ENCODE assay signal across 9 cellular contexts in the genomic region with DNA sequence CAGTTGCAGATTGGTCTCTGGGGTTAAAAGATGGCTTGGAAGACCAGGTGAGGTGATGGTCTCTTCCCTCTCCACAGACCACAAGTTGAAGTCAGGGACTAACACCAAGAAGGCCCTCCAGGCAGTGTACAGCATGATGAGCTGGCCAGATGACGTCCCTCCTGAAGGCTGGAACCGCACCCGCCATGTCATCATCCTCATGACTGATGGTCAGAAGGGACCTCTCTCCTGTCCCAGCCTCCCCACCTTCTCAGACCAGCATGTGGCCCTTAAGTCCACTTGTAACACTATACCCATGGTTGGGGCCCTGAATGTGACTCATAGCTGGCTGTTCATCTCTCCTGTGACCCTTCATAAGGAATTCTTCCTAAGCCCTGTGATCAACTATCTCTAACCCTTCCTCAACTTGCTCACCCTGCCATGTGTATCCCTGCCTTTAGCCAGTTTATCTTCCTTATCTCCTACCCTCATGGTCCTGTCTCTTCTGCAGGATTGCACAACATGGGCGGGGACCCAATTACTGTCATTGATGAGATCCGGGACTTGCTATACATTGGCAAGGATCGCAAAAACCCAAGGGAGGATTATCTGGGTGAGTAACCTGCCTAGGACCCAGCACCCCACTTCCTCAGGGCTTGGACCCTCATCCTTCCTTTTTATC. TPM values are rescaled to one million over a fixed set of nuclear protein-coding genes. Genes with fewer than 3 reads are reported as not detected.
A peak's percentile ranks its signal among the peaks of the same experiment; 100 is the strongest.
DNase-seq lines count a peak whose midpoint lies in the region; ATAC-seq and TF ChIP-seq lines count a peak whose summit lies in the region.
"Had no signal": no experiment of that assay in that cellular context is flagged by ENCODE, and none has a peak within 500 bp of the region (broad histone marks: within the 10 kb centered on the region; RNA-seq: fewer than 3 reads in every experiment).

No MANE protein-coding gene starts in this region.

- intact Hi-C loops in prostate gland (cut with DNase I) (loop anchor here (5.0 kb wide), 1 partner anchor 267 kb away; a partner anchor contains a TSS), natural killer cell (cut with micrococcal nuclease) (no loop called here)

- WGBS in prostate gland = 82% methylated on average over 6 of the region's 6 CpGs

- peaks cover 13% of the 10 kb centered on the region for H3K4me1 ChIP-seq in prostate gland (replicated peaks)

- DNase-seq in AG20443 (ENCODE audit: low spot score) (peak; percentile 36), MG63 (peak; percentile 21), fibroblast of peridontal ligament (ENCODE audit: extremely low read depth) (peak; percentile 27), prostate gland (ENCODE audit: low spot score) (no peak), natural killer cell (no peak)
- DNase-seq: activated CD4-positive, alpha-beta T cell treated with anti-CD3 and anti-CD28 coated beads for 4 hours; stimulated activated naive CD8-positive, alpha-beta T cell treated with anti-CD3 and anti-CD28 coated beads, Interleukin-15, amount 100 ng/mL, for 72 hours had no signal

- peaks cover under 1% of the 10 kb centered on the region for H3K36me3 Mint-ChIP-seq in natural killer cell

- H3K4me3 ChIP-seq in MG63 = no peak overlapping the region
- H3K4me3 ChIP-seq in prostate gland = no peak overlapping the region

- no peak for TF ChIP-seq POLR2A in prostate gland (IDR thresholded peaks at IDR 0.05)

- H3K9me3 ChIP-seq in MG63 (no peaks in the 10 kb centered on the region), prostate gland (no peaks in the 10 kb centered on the region)

- no peak for ATAC-seq in natural killer cell
- ATAC-seq in HG02938 (IDR thresholded peaks at IDR 0.05; ENCODE audit: unreplicated experiment) = no peak
- ATAC-seq: stimulated activated naive CD8-positive, alpha-beta T cell treated with anti-CD3 and anti-CD28 coated beads, Interleukin-15, amount 100 ng/mL, for 72 hours had no signal

- H3K27me3 Mint-ChIP-seq in natural killer cell (ENCODE audit: low read depth in 2 of 2) = peaks cover 7 to 14% of the 10 kb centered on the region in 2 donors
- H3K27me3 Mint-ChIP-seq: activated naive CD4-positive, alpha-beta T cell treated with anti-CD3 and anti-CD28 coated beads, Interleukin-2, amount 50 U/mL, for 24 hours had no signal

- H3K27ac ChIP-seq in prostate gland = no peak overlapping the region

- no peaks in the 10 kb centered on the region for H3K9me3 Mint-ChIP-seq in natural killer cell
- H3K9me3 Mint-ChIP-seq: activated naive CD4-positive, alpha-beta T cell treated with anti-CD3 and anti-CD28 coated beads, Interleukin-2, amount 50 U/mL, for 24 hours; stimulated activated naive CD8-positive, alpha-beta T cell treated with anti-CD3 and anti-CD28 coated beads, Interleukin-15, amount 100 ng/mL, for 72 hours had no signal

- no peak overlapping the region for H3K4me3 Mint-ChIP-seq in natural killer cell
- H3K4me3 Mint-ChIP-seq: activated naive CD4-positive, alpha-beta T cell treated with anti-CD3 and anti-CD28 coated beads, Interleukin-2, amount 50 U/mL, for 24 hours; stimulated activated naive CD8-positive, alpha-beta T cell treated with anti-CD3 and anti-CD28 coated beads, Interleukin-15, amount 100 ng/mL, for 72 hours had no signal

- H3K4me1 Mint-ChIP-seq in natural killer cell = peaks cover 0 to 8% of the 10 kb centered on the region in 2 donors

- H3K36me3 ChIP-seq in MG63 (peaks cover 14% of the 10 kb centered on the region), prostate gland (peaks cover 3 to 10% of the 10 kb centered on the region in 2 donors)

- TF ChIP-seq CTCF in prostate gland (IDR thresholded peaks at IDR 0.05) (no peak), natural killer cell (IDR thresholded peaks at IDR 0.05) (no peak)

- H3K27ac Mint-ChIP-seq in natural killer cell = peak overlapping the region in 1 of 2 donors; percentile 35
- H3K27ac Mint-ChIP-seq: activated naive CD4-positive, alpha-beta T cell treated with anti-CD3 and anti-CD28 coated beads, Interleukin-2, amount 50 U/mL, for 24 hours; stimulated activated naive CD8-positive, alpha-beta T cell treated with anti-CD3 and anti-CD28 coated beads, Interleukin-15, amount 100 ng/mL, for 72 hours had no signal

- H3K27me3 ChIP-seq in MG63 (no peaks in the 10 kb centered on the region), prostate gland (replicated peaks; ENCODE audit: insufficient read depth) (no peaks in the 10 kb centered on the region)

RNA-seq across cellular contexts. Expression of a gene that starts 3.0 kb away (rescaled TPM):
- total RNA-seq in MG63 (2014; rRNA removed; shearing (Covaris generic); ENCODE audit: low replicate concordance) = 2.2 and 6.9 TPM in 2 replicates
- total RNA-seq in prostate gland = 10 to 100 TPM; 32.1 to 48.6 TPM
- total RNA-seq in natural killer cell = under 1 TPM in 1 of 3 donors, not detected in 2; 0.45 TPM

RNA-seq across cellular contexts. Expression of a gene that starts 9.9 kb away (rescaled TPM):
- 111 and 131 TPM in 2 replicates for total RNA-seq in MG63 (2014; rRNA removed; shearing (Covaris generic); ENCODE audit: low replicate concordance)
- total RNA-seq in prostate gland = 10 to 100 TPM; 88.9 to 94.0 TPM
- 10 to 100 TPM; 52.6 to 62.3 (median 56.3) TPM for total RNA-seq in natural killer cell

RNA-seq across cellular contexts. Expression of a gene that starts 10.1 kb away (rescaled TPM):
- total RNA-seq in MG63 (2014; rRNA removed; shearing (Covaris generic); ENCODE audit: low replicate concordance) = 22.9 and 25.2 TPM in 2 replicates
- 10 to 100 TPM; 34.8 to 66.2 TPM for total RNA-seq in prostate gland
- 100 to 1,000 TPM; 119 to 184 (median 151) TPM for total RNA-seq in natural killer cell

RNA-seq across cellular contexts. Expression of a gene that starts 21.4 kb away (rescaled TPM):
- 0.13 and 0.20 TPM in 2 replicates for total RNA-seq in MG63 (2014; rRNA removed; shearing (Covaris generic); ENCODE audit: low replicate concordance)
- total RNA-seq in prostate gland (10 to 100 TPM in 1 of 2 donors, 1 to 10 TPM in 1; 7.9 to 16.0 TPM), natural killer cell (1 to 10 TPM in 2 of 3 donors, under 1 TPM in 1; 0.55 to 1.3 (median 1.0) TPM)

RNA-seq across cellular contexts. Expression of a gene that starts 23.1 kb away (rescaled TPM):
- 9.8 and 13.7 TPM in 2 replicates for total RNA-seq in MG63 (2014; rRNA removed; shearing (Covaris generic); ENCODE audit: low replicate concordance)
- total RNA-seq in prostate gland = 10 to 100 TPM; 21.9 to 36.0 TPM
- 10 to 100 TPM; 37.9 to 54.3 (median 49.0) TPM for total RNA-seq in natural killer cell

Comparison
In these comparisons a context has a peak if more than half of its experiments do, and no peak if none do; other contexts are left out.
1. DNase-seq: peak in AG20443 (single experiment), MG63 (single experiment) and fibroblast of peridontal ligament (single experiment); none in prostate gland (single experiment) and natural killer cell (single experiment).